Comparison of ENCODE assay signal across 8 cellular contexts in the genomic region with DNA sequence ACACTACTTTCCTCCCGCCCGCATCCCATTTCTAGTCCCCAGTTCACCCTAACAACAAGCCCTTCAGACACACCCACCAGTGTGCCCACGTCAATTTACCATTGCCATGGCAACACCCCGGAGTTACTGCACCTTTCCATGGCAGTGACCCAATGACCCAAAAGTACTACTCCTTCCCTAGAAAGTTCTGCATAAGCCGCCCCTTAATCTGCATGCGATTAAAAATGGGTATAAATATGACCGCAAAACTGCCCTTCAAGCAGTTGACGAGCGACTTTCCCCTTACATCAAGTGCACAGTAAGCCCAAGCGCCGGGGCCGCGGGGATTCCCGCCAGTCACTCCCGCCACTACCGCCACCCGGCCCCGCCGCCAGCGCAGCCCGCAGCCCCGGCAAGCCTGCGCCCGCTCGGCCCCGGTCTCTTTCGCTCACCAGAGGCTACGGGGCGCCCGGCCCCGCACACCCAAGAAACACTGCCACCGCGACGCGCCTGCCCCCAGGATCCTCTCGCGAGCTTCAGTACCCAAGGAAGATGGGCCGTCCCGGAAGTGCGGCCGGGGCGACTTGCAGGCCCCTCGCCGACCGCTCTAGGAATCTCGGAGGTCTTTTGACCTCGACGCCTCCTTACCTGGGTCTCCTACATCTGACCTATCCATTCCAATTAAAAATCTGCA. TPM values are rescaled to one million over a fixed set of nuclear protein-coding genes. Genes with fewer than 3 reads are reported as not detected.
DNase-seq lines count a peak whose midpoint lies in the region; ATAC-seq, FAIRE-seq and TF ChIP-seq lines count a peak whose summit lies in the region.

No MANE protein-coding gene starts in this region.

- H3K79me2 ChIP-seq in keratinocyte (ENCODE audit: control insufficient read depth, insufficient read depth, low read length) = no peaks in the 10 kb centered on the region

- H3K9me3 ChIP-seq in keratinocyte (ENCODE audit: control insufficient read depth, low read depth, low read length) = no peaks in the 10 kb centered on the region

- no peaks in the 10 kb centered on the region for H4K20me1 ChIP-seq in keratinocyte (ENCODE audit: control insufficient read depth, extremely low read depth, insufficient read depth, low read length)

- no peak for FAIRE-seq in keratinocyte (lab: Jason Lieb, UNC)

- H3K27me3 ChIP-seq in keratinocyte (ENCODE audit: control insufficient read depth, extremely low read depth, insufficient read depth, low read length) = no peaks in the 10 kb centered on the region

- H3K4me1 ChIP-seq in keratinocyte (ENCODE audit: control insufficient read depth, extremely low read depth, insufficient read depth, low read length) = peaks cover 4% of the 10 kb centered on the region

- H3K9ac ChIP-seq in keratinocyte (ENCODE audit: control insufficient read depth, extremely low read depth, insufficient read depth, low read length) = peak overlapping the region; percentile 66

- peak overlapping the region; percentile 63 for H3K4me3 ChIP-seq in choroid plexus epithelial cell (ENCODE audit: low read depth, low read length)
- H3K4me3 ChIP-seq in keratinocyte (ENCODE audit: control insufficient read depth in 2 of 3, extremely low read depth in 1 of 3, insufficient read depth in 2 of 3, low read depth in 1 of 3, low read length in 3 of 3) = peak overlapping the region; percentile 55 to 71 (median 68)

- dilution Hi-C loops in keratinocyte (cut with MboI; ENCODE audit: extremely low pct_ligation_motif_present, low sequenced_read_pairs) = no loop called here

- peak overlapping the region; percentile 15 for H3K27ac ChIP-seq in keratinocyte (ENCODE audit: control insufficient read depth, insufficient read depth, low read length)

- peak; percentile 86 for ATAC-seq in GM19467 (IDR thresholded peaks at IDR 0.05; ENCODE audit: unreplicated experiment)

- peak overlapping the region; percentile 81 for H2AFZ ChIP-seq in keratinocyte (ENCODE audit: control insufficient read depth, low read length)

- TF ChIP-seq CTCF in choroid plexus epithelial cell (conservative IDR thresholded peaks at IDR 0.05; ENCODE audit: low read depth, low read length) = no peak
- no peak for TF ChIP-seq CTCF in keratinocyte (optimal IDR thresholded peaks at IDR 0.05 in 1 of 3, IDR thresholded peaks at IDR 0.05 in 1 of 3, conservative IDR thresholded peaks at IDR 0.05 in 1 of 3; ENCODE audit: extremely low read depth in 1 of 3, insufficient read depth in 2 of 3, low read length in 3 of 3)

- H3K4me2 ChIP-seq in keratinocyte (ENCODE audit: control insufficient read depth, extremely low read depth, insufficient read depth, low read depth, low read length) = peak overlapping the region; percentile 88

- no peaks in the 10 kb centered on the region for H3K9me1 ChIP-seq in keratinocyte (ENCODE audit: control insufficient read depth, extremely low read depth, insufficient read depth, low read length)

- DNase-seq in CD1c-positive myeloid dendritic cell (ENCODE audit: extremely low spot score) = peak; percentile 34
- peak; percentile 65 for DNase-seq in NCI-H1092 treated with DMSO at 0.1 percent for 48 hours (lab: John Stamatoyannopoulos, UW)
- peak in 3 of 4 experiments; percentile 9 to 36 (median 26) for DNase-seq in activated CD4-positive, CD25-positive, alpha-beta regulatory T cell (lab: John Stamatoyannopoulos, UW)
- peak; percentile 91 for DNase-seq in choroid plexus epithelial cell (ENCODE audit: low read depth)
- no peak for DNase-seq in keratinocyte (ENCODE audit: low read depth, low spot score)
- peak; percentile 55 for DNase-seq in stimulated activated CD4-positive, alpha-beta T cell treated with anti-CD3 and anti-CD28 coated beads, Interleukin-12 subunit alpha, Interleukin-12 subunit beta, amount 100 ng/mL, for 4 hours
- DNase-seq in cortex of kidney (lab: John Stamatoyannopoulos, UW) = no peak

- no peaks in the 10 kb centered on the region for H3K36me3 ChIP-seq in keratinocyte (ENCODE audit: control insufficient read depth in 2 of 2, extremely low read depth in 1 of 2, insufficient read depth in 2 of 2, low read length in 2 of 2)

RNA-seq across cellular contexts. Expression of a gene that starts 27.2 kb away (rescaled TPM):
- 3.3 to 4.9 TPM (median 4.8 TPM) in 3 replicates for polyA plus RNA-seq in keratinocyte
- 2.6 TPM for polyA plus RNA-seq in keratinocyte (2011; ENCODE audit: low read depth)
- 1.7 and 3.1 TPM in 2 replicates for polyA plus RNA-seq in keratinocyte (2011; cell fraction: cytosol; rRNA removed)
- 7.3 and 8.8 TPM in 2 replicates for polyA plus RNA-seq in keratinocyte (2011; cell fraction: nucleus; rRNA removed)
- polyA plus RNA-seq in keratinocyte (2012; ENCODE audit: low replicate concordance) = 3.0 and 3.5 TPM in 2 replicates
- 2.3 to 3.1 TPM in 2 of 3 replicates, not detected in the other for polyA minus RNA-seq in keratinocyte
- polyA minus RNA-seq in keratinocyte (2011; cell fraction: cytosol; rRNA and poly(A)+ RNA removed) = 1.5 TPM
- 3.8 and 5.0 TPM in 2 replicates for polyA minus RNA-seq in keratinocyte (2011; cell fraction: nucleus; rRNA and poly(A)+ RNA removed)

RNA-seq across cellular contexts. Expression of a gene that starts 36.7 kb away (rescaled TPM):
- polyA plus RNA-seq in keratinocyte = 5.5 to 9.4 TPM (median 6.3 TPM) in 3 replicates
- polyA plus RNA-seq in keratinocyte (2011; ENCODE audit: low read depth) = 5.4 TPM
- polyA plus RNA-seq in keratinocyte (2011; cell fraction: cytosol; rRNA removed) = 3.6 and 6.4 TPM in 2 replicates
- 8.0 and 9.6 TPM in 2 replicates for polyA plus RNA-seq in keratinocyte (2011; cell fraction: nucleus; rRNA removed)
- polyA plus RNA-seq in keratinocyte (2012; ENCODE audit: low replicate concordance) = 6.2 and 7.2 TPM in 2 replicates
- 2.6 to 8.9 TPM (median 8.9 TPM) in 3 replicates for polyA minus RNA-seq in keratinocyte
- polyA minus RNA-seq in keratinocyte (2011; cell fraction: cytosol; rRNA and poly(A)+ RNA removed) = 9.4 TPM
- polyA minus RNA-seq in keratinocyte (2011; cell fraction: nucleus; rRNA and poly(A)+ RNA removed) = 11.7 and 17.2 TPM in 2 replicates

RNA-seq across cellular contexts. Expression of a gene that starts 44.2 kb away (rescaled TPM):
- 2.5 to 2.8 TPM (median 2.7 TPM) in 3 replicates for polyA plus RNA-seq in keratinocyte
- 0.37 TPM for polyA plus RNA-seq in keratinocyte (2011; ENCODE audit: low read depth)
- polyA plus RNA-seq in keratinocyte (2011; cell fraction: cytosol; rRNA removed) = 2.0 and 2.5 TPM in 2 replicates
- polyA plus RNA-seq in keratinocyte (2011; cell fraction: nucleus; rRNA removed) = 1.7 and 2.9 TPM in 2 replicates
- polyA plus RNA-seq in keratinocyte (2012; ENCODE audit: low replicate concordance) = 1.8 and 2.1 TPM in 2 replicates
- polyA minus RNA-seq in keratinocyte = 0.82 to 2.2 TPM (median 1.2 TPM) in 3 replicates
- polyA minus RNA-seq in keratinocyte (2011; cell fraction: cytosol; rRNA and poly(A)+ RNA removed) = 3.3 TPM
- 4.9 and 5.3 TPM in 2 replicates for polyA minus RNA-seq in keratinocyte (2011; cell fraction: nucleus; rRNA and poly(A)+ RNA removed)

Comparison
In these comparisons a context has a peak if more than half of its experiments do, and no peak if none do; other contexts are left out.
1. DNase-seq: peak in CD1c-positive myeloid dendritic cell (single experiment), NCI-H1092 treated with DMSO at 0.1 percent for 48 hours (single experiment), activated CD4-positive, CD25-positive, alpha-beta regulatory T cell (3 of 4), choroid plexus epithelial cell (single experiment) and stimulated activated CD4-positive, alpha-beta T cell treated with anti-CD3 and anti-CD28 coated beads, Interleukin-12 subunit alpha, Interleukin-12 subunit beta, amount 100 ng/mL, for 4 hours (single experiment); none in keratinocyte (single experiment) and cortex of kidney (single experiment).